7 cellular contexts compared by ENCODE assay signal in genomic region chr4:169492436-169493163, GRCh38.
DNase-seq lines count a peak whose midpoint lies in the region; ATAC-seq and TF ChIP-seq lines count a peak whose summit lies in the region.

No MANE protein-coding gene starts in this region.

- H3K4me1 ChIP-seq in DND-41 (ENCODE audit: insufficient read depth, low read length) (0 out of 2 replicates have a peak, but pooled peaks cover 3% of the 10 kb centered on the region), upper lobe of left lung (no peaks in the 10 kb centered on the region)

- H3K9ac ChIP-seq in DND-41 (ENCODE audit: low read depth, low read length): no peak overlapping the region

- H3K27me3 ChIP-seq in DND-41 (ENCODE audit: insufficient read depth, low read length, poor library complexity): no peaks in the 10 kb centered on the region
- H3K27me3 ChIP-seq in upper lobe of left lung: no peaks in the 10 kb centered on the region

- peak; percentile 81 for TF ChIP-seq CTCF in DND-41 (IDR thresholded peaks at IDR 0.05; ENCODE audit: borderline replicate concordance, extremely low read depth, low read length, poor library complexity, severe bottlenecking)
- peak; percentile 45 to 77 (median 66) for TF ChIP-seq CTCF in upper lobe of left lung (IDR thresholded peaks at IDR 0.05)

- no peaks in the 10 kb centered on the region for H4K20me1 ChIP-seq in DND-41 (ENCODE audit: insufficient read depth, low read length)

- no peaks in the 10 kb centered on the region for H3K79me2 ChIP-seq in DND-41 (ENCODE audit: insufficient read depth, low read length)

- H3K9me3 ChIP-seq in DND-41 (ENCODE audit: insufficient read depth, low read length, severe bottlenecking): no peaks in the 10 kb centered on the region
- no peaks in the 10 kb centered on the region for H3K9me3 ChIP-seq in upper lobe of left lung

- peak; percentile 76 for ATAC-seq in DND-41 (ENCODE audit: insufficient read depth, low read depth)
- ATAC-seq in GM21529 (IDR thresholded peaks at IDR 0.05; ENCODE audit: unreplicated experiment): peak; percentile 71
- ATAC-seq in upper lobe of left lung (ENCODE audit: low FRiP score in 2 of 2): peak; percentile 30 to 71

- H3K36me3 ChIP-seq in DND-41 (ENCODE audit: insufficient read depth, low read length) (0 out of 2 replicates have a peak, but pooled peaks cover 2% of the 10 kb centered on the region), upper lobe of left lung (no peaks in the 10 kb centered on the region)

- H3K4me3 ChIP-seq in DND-41 (ENCODE audit: low read depth in 1 of 2, low read length in 2 of 2): no peak overlapping the region
- no peak overlapping the region for H3K4me3 ChIP-seq in upper lobe of left lung

- peak; percentile 48 for DNase-seq in DND-41
- peak; percentile 37 for DNase-seq in NOMO-1 treated with DMSO at 0.1 percent for 48 hours (lab: John Stamatoyannopoulos, UW; ENCODE audit: unreplicated experiment)
- peak; percentile 66 for DNase-seq in astrocyte of the hippocampus (ENCODE audit: low read depth, low spot score)
- DNase-seq in kidney tubule cell (ENCODE audit: low spot score): peak; percentile 50
- DNase-seq in upper lobe of left lung: no peak
- no peak for DNase-seq in cerebellum (ENCODE audit: low spot score)

- H3K27ac ChIP-seq in DND-41 (ENCODE audit: low read length) (no peak overlapping the region), upper lobe of left lung (no peak overlapping the region)

- no peak overlapping the region for H2AFZ ChIP-seq in DND-41 (ENCODE audit: low read depth, low read length)

- no peak for TF ChIP-seq POLR2A in upper lobe of left lung (IDR thresholded peaks at IDR 0.05)

- 68 to 78% methylated on average over 4 to 10 of the region's 10 CpGs for WGBS in upper lobe of left lung, 2 donors

- no peak for TF ChIP-seq EP300 in upper lobe of left lung (IDR thresholded peaks at IDR 0.05)

- no peak overlapping the region for H3K4me2 ChIP-seq in DND-41 (ENCODE audit: insufficient read depth, low read length)

Comparison
In these comparisons a context has a peak if more than half of its experiments do, and no peak if none do; other contexts are left out.
1. DNase-seq: peak in DND-41 (single experiment), NOMO-1 treated with DMSO at 0.1 percent for 48 hours (single experiment), astrocyte of the hippocampus (single experiment) and kidney tubule cell (single experiment); none in upper lobe of left lung (0 of 2) and cerebellum (single experiment).
2. Peak in every context shown above with its lines, with median percentiles within 50 percentile points of each other: ATAC-seq.